In genomic region chr6:143034689-143035334, GRCh38 we compare ENCODE assay signal across 1 cellular context.
TF ChIP-seq lines count a peak whose summit lies in the region.

No MANE protein-coding gene starts in this region.

TF ChIP-seq in K562, 482 proteins besides CTCF, POLR2A, EP300 and RAD21 (continued from another document and continues in another):
- TF ChIP-seq ZBTB40 (IDR thresholded peaks at IDR 0.05) (no peak), ZBTB40 (CRISPR knock-in tag; IDR thresholded peaks at IDR 0.05) (no peak), DPF2 (IDR thresholded peaks at IDR 0.05) (0 out of 2 replicates have a peak, but pooled peaks have one; percentile 22), TEAD4 (IDR thresholded peaks at IDR 0.05; ENCODE audit: low read length) (peak; percentile 84), TEAD4 (CRISPR knock-in tag; IDR thresholded peaks at IDR 0.05; ENCODE audit: borderline replicate concordance) (no peak), NCOR1 (IDR thresholded peaks at IDR 0.05) (peak; percentile 73), ZNF764 (CRISPR knock-in tag; IDR thresholded peaks at IDR 0.05; ENCODE audit: low read depth) (no peak), TAF15 (IDR thresholded peaks at IDR 0.05; ENCODE audit: low read depth, low read length) (no peak), ATF6 (CRISPR knock-in tag; IDR thresholded peaks at IDR 0.05) (no peak), ZNF778 (CRISPR knock-in tag; IDR thresholded peaks at IDR 0.05) (no peak), ZSCAN29 (IDR thresholded peaks at IDR 0.05) (no peak), ARHGAP35 (IDR thresholded peaks at IDR 0.05; ENCODE audit: partially characterized antibody) (no peak), HSF4 (CRISPR knock-in tag; IDR thresholded peaks at IDR 0.05; ENCODE audit: borderline replicate concordance) (no peak), L3MBTL2 (IDR thresholded peaks at IDR 0.05) (peak; percentile 79), STAT5A (IDR thresholded peaks at IDR 0.05; ENCODE audit: borderline replicate concordance, low read length) (peak; percentile 41; the same call in 1 of the 2 replicates), ELF4 (CRISPR knock-in tag; IDR thresholded peaks at IDR 0.05) (no peak), ARNT (IDR thresholded peaks at IDR 0.05) (no peak), FOXP1 (CRISPR knock-in tag; IDR thresholded peaks at IDR 0.05) (0 out of 2 replicates have a peak, but pooled peaks have one; percentile 49), KLF10 (CRISPR knock-in tag; IDR thresholded peaks at IDR 0.05) (no peak), EGR1 (conservative IDR thresholded peaks at IDR 0.05) (peak; percentile 30; the same call in 1 of the 2 replicates), RNF2 (IDR thresholded peaks at IDR 0.05) (no peak), TCF3 (CRISPR knock-in tag; IDR thresholded peaks at IDR 0.05) (peak; percentile 89), ZMIZ1 (IDR thresholded peaks at IDR 0.05; ENCODE audit: low read depth in 2 of 2, low read length in 2 of 2) (peak in 1 of 2 experiments; percentile 43; a peak in 1 of 4 replicates), POLR2AphosphoS5 (IDR thresholded peaks at IDR 0.05; ENCODE audit: control insufficient read depth, insufficient read depth, low read depth, low read length) (peak; percentile 63; the same call in 1 of the 2 replicates), MECOM (CRISPR knock-in tag; IDR thresholded peaks at IDR 0.05) (no peak), SMAD4 (CRISPR knock-in tag; conservative IDR thresholded peaks at IDR 0.05) (0 out of 2 replicates have a peak, but pooled peaks have one; percentile 17), SOX6 (IDR thresholded peaks at IDR 0.05) (peak; percentile 53; the same call in 1 of the 2 replicates), CBFA2T3 (IDR thresholded peaks at IDR 0.05) (peak; percentile 85), ZBTB7A (IDR thresholded peaks at IDR 0.05; ENCODE audit: borderline replicate concordance, control insufficient read depth, low read depth, low read length) (0 out of 2 replicates have a peak, but pooled peaks have one; percentile 26), XRCC5 (IDR thresholded peaks at IDR 0.05; ENCODE audit: low read depth, low read length) (no peak), FOXK2 (conservative IDR thresholded peaks at IDR 0.05 in 1 of 2, IDR thresholded peaks at IDR 0.05 in 1 of 2; ENCODE audit: low read depth in 2 of 2) (peak in 1 of 2 experiments; percentile 41; a peak in 1 of 4 replicates), ZNF551 (CRISPR knock-in tag; IDR thresholded peaks at IDR 0.05) (no peak), MTA2 (IDR thresholded peaks at IDR 0.05; ENCODE audit: low read depth) (peak; percentile 37; the same call in 1 of the 2 replicates), RFX7 (CRISPR knock-in tag; IDR thresholded peaks at IDR 0.05) (no peak), FOXA3 (CRISPR knock-in tag; conservative IDR thresholded peaks at IDR 0.05 in 1 of 2, IDR thresholded peaks at IDR 0.05 in 1 of 2) (peak; percentile 87 to 97), TAL1 (IDR thresholded peaks at IDR 0.05) (peak; percentile 75), CREBBP (IDR thresholded peaks at IDR 0.05; ENCODE audit: low read depth, low read length) (no peak), MAX (CRISPR knock-in tag; IDR thresholded peaks at IDR 0.05) (peak; percentile 70), RHOXF2B (CRISPR knock-in tag; conservative IDR thresholded peaks at IDR 0.05) (no peak), ZBTB12 (CRISPR knock-in tag; IDR thresholded peaks at IDR 0.05) (no peak), PBX2 (CRISPR knock-in tag; IDR thresholded peaks at IDR 0.05; ENCODE audit: low read depth) (no peak), PBX2 (tag; conservative IDR thresholded peaks at IDR 0.05; ENCODE audit: low read depth) (no peak), NONO (IDR thresholded peaks at IDR 0.05; ENCODE audit: low read depth in 2 of 2, low read length in 1 of 2) (no peak), ADNP (tag; IDR thresholded peaks at IDR 0.05) (no peak), CBX3 (IDR thresholded peaks at IDR 0.05; ENCODE audit: borderline replicate concordance in 1 of 2, low read length in 2 of 2) (peak in 1 of 2 experiments; percentile 14; a peak in 1 of 3 replicates), TBP (optimal IDR thresholded peaks at IDR 0.05; ENCODE audit: low read depth, low read length) (no peak), ZC3H4 (CRISPR knock-in tag; IDR thresholded peaks at IDR 0.05; ENCODE audit: borderline replicate concordance) (no peak), ZNF583 (CRISPR knock-in tag; IDR thresholded peaks at IDR 0.05) (0 out of 2 replicates have a peak, but pooled peaks have one; percentile 15), NFRKB (IDR thresholded peaks at IDR 0.05; ENCODE audit: low read depth) (peak; percentile 58; the same call in 1 of the 2 replicates), POLR3A (IDR thresholded peaks at IDR 0.05; ENCODE audit: borderline replicate concordance, extremely low read depth, insufficient read depth, insufficient read length) (no peak), GABPB2 (CRISPR knock-in tag; conservative IDR thresholded peaks at IDR 0.05) (no peak)
